ENCODE assay signal across 24 cellular contexts in the genomic region with DNA sequence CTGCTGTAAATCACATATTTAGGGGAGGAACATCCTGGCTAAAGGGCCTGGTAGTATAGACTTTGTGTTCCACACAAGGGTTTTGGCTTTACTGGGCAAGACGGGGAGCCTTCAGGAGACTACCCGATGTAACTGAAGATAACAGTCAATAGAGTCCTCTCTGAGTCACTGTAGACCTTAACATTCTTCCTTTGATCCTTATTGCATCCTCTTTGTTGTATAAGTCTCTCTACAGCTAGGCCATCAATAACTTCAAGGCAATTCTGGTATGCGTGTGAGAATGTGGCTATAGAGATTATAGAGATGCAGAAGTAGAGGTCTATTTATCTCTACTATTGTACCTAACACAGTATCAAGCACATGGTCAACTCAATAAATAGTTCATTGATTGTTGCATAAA.
A peak's percentile ranks its signal among the peaks of the same experiment; 100 is the strongest.
DNase-seq lines count a peak whose midpoint lies in the region; ATAC-seq, FAIRE-seq and TF ChIP-seq lines count a peak whose summit lies in the region.
"Had no signal": no experiment of that assay in that cellular context is flagged by ENCODE, and none has a peak within 500 bp of the region (broad histone marks: within the 10 kb centered on the region; RNA-seq: fewer than 3 reads in every experiment).

No MANE protein-coding gene starts in this region.

- 13% methylated on average over 3 of the region's 3 CpGs for WGBS in HepG2 (ENCODE audit: low lambda C conversion rate)
- 96% methylated on average over 3 of the region's 3 CpGs for WGBS in right lobe of liver (ENCODE audit: insufficient coverage, low coverage, low lambda C conversion rate, missing lambda C conversion rate)

- H3K4me3 Mint-ChIP-seq in mesothelial cell of epicardium (no peak overlapping the region), Calu3 (ENCODE audit: low read depth, unreplicated experiment) (no peak overlapping the region)
- no peak overlapping the region for H3K4me3 Mint-ChIP-seq in activated CD4-positive, alpha-beta T cell treated with anti-CD3 and anti-CD28 coated beads for 36 hours
- H3K4me3 Mint-ChIP-seq: CD14-positive monocyte; CD4-positive, alpha-beta T cell; CD8-positive, alpha-beta memory T cell; HFFc6 had no signal

- DNase-seq in HepG2 (ENCODE audit: low spot score), result peak; percentile 87
- no peak for DNase-seq in right lobe of liver
- peak; percentile 29 for DNase-seq in HT-29 (ENCODE audit: low spot score)
- DNase-seq in mesothelial cell of epicardium (ENCODE audit: low spot score in 2 of 2, unreplicated experiment in 2 of 2), result no peak
- no peak for DNase-seq in Calu3
- no peak for DNase-seq in activated CD4-positive, alpha-beta T cell treated with anti-CD3 and anti-CD28 coated beads for 36 hours
- DNase-seq: 8988T; ACHN; AML-193; BE2C; CD4-positive, alpha-beta T cell; CD8-positive, alpha-beta memory T cell; DMS153; DMS79 treated with DMSO at 0.1 percent for 48 hours; GF-D8; GOT3; HFFc6 had no signal

- CTCF ChIA-PET in HepG2 (lab: Yijun Ruan, JAX; ENCODE audit: low intra/inter-chr PET ratio, low total read pairs) (no interaction called here), Calu3 (lab: Charles Lee) (interaction anchor here (2.7 kb wide), 1 partner anchor 22 kb away, joined by 23 read pairs; no protein-coding TSS in a partner anchor)
- CTCF ChIA-PET in activated CD4-positive, alpha-beta T cell treated with anti-CD3 and anti-CD28 coated beads for 36 hours (lab: Charles Lee), result no interaction called here

- H3K27me3 Mint-ChIP-seq in mesothelial cell of epicardium (ENCODE audit: low read depth) (no peaks in the 10 kb centered on the region), Calu3 (ENCODE audit: unreplicated experiment) (no peaks in the 10 kb centered on the region)
- no peaks in the 10 kb centered on the region for H3K27me3 Mint-ChIP-seq in activated CD4-positive, alpha-beta T cell treated with anti-CD3 and anti-CD28 coated beads for 36 hours
- H3K27me3 Mint-ChIP-seq: CD4-positive, alpha-beta T cell had no signal

- H3K4me1 ChIP-seq in HepG2 (ENCODE audit: insufficient read depth, low read length) (peaks cover 56% of the 10 kb centered on the region), right lobe of liver (peaks cover 0 to 23% (median 8%) of the 10 kb centered on the region in 4 donors)
- H3K4me1 ChIP-seq: A549, BE2C, HAP-1 had no signal

- in situ Hi-C loops in HepG2 (cut with HindIII; ENCODE audit: extremely low pct_ligation_motif_present, low pct_unique_long_range_greater_than_20kb), result no loop called here

- no peaks in the 10 kb centered on the region for H3K79me2 ChIP-seq in HepG2 (ENCODE audit: insufficient read depth, low read length)

- H3K27ac Mint-ChIP-seq in mesothelial cell of epicardium, result peak overlapping the region; percentile 76
- no peak overlapping the region for H3K27ac Mint-ChIP-seq in Calu3 (ENCODE audit: unreplicated experiment)
- H3K27ac Mint-ChIP-seq in activated CD4-positive, alpha-beta T cell treated with anti-CD3 and anti-CD28 coated beads for 36 hours, result no peak overlapping the region
- H3K27ac Mint-ChIP-seq: CD14-positive monocyte; CD4-positive, alpha-beta T cell; CD8-positive, alpha-beta memory T cell; HFFc6 had no signal

- H3K4me3 ChIP-seq in HepG2 (replicated peaks in 1 of 3; ENCODE audit: insufficient read depth in 1 of 3, low read depth in 2 of 3, low read length in 3 of 3) (no peak overlapping the region), right lobe of liver (no peak overlapping the region)
- H3K4me3 ChIP-seq: A549; BLaER1 treated with 17β-estradiol and CSF1 and Interleukin-3, amounts not matched to agents 10 nM and 100 nM; HAP-1 had no signal

- H3K36me3 Mint-ChIP-seq in mesothelial cell of epicardium (no peaks in the 10 kb centered on the region), Calu3 (ENCODE audit: insufficient read depth, unreplicated experiment) (peaks cover 6% of the 10 kb centered on the region)
- no peaks in the 10 kb centered on the region for H3K36me3 Mint-ChIP-seq in activated CD4-positive, alpha-beta T cell treated with anti-CD3 and anti-CD28 coated beads for 36 hours (ENCODE audit: low read depth)
- H3K36me3 Mint-ChIP-seq: CD14-positive monocyte; CD8-positive, alpha-beta memory T cell had no signal

- TF ChIP-seq CTCF in HepG2 (CRISPR knock-in tag; IDR thresholded peaks at IDR 0.05) (no peak), right lobe of liver (IDR thresholded peaks at IDR 0.05) (no peak), mesothelial cell of epicardium (IDR thresholded peaks at IDR 0.05; ENCODE audit: unreplicated experiment) (no peak), Calu3 (IDR thresholded peaks at IDR 0.05; ENCODE audit: unreplicated experiment) (no peak)

- TF ChIP-seq EP300 in HepG2 (IDR thresholded peaks at IDR 0.05; ENCODE audit: low read depth in 2 of 2, low read length in 2 of 2) (peak; percentile 38 to 91; a peak in 3 of 4 replicates), HepG2 (CRISPR knock-in tag; IDR thresholded peaks at IDR 0.05; ENCODE audit: borderline replicate concordance) (peak; percentile 91)

- FAIRE-seq in HepG2 (lab: Jason Lieb, UNC), result no peak
- FAIRE-seq: A549, GM12891, GM18507, H54 had no signal

- H4K20me1 ChIP-seq in HepG2 (ENCODE audit: insufficient read depth, low read length), result no peaks in the 10 kb centered on the region
- H4K20me1 ChIP-seq: BLaER1 treated with 17β-estradiol and CSF1 and Interleukin-3, amounts not matched to agents 10 nM and 100 nM had no signal

- ATAC-seq in HepG2, result peak; percentile 19
- no peak for ATAC-seq in right lobe of liver
- no peak for ATAC-seq in activated CD4-positive, alpha-beta T cell treated with anti-CD3 and anti-CD28 coated beads for 36 hours
- ATAC-seq: A549 had no signal

- H3K9me3 Mint-ChIP-seq in mesothelial cell of epicardium (peaks cover 3% of the 10 kb centered on the region), Calu3 (ENCODE audit: low read depth, unreplicated experiment) (peaks cover 2% of the 10 kb centered on the region)
- no peaks in the 10 kb centered on the region for H3K9me3 Mint-ChIP-seq in activated CD4-positive, alpha-beta T cell treated with anti-CD3 and anti-CD28 coated beads for 36 hours (ENCODE audit: low read depth)
- H3K9me3 Mint-ChIP-seq: CD4-positive, alpha-beta T cell had no signal

- no TSS peak for BruUV-seq in HepG2 (replicated peaks; lab: Mats Ljungman, UMichigan)
- BruUV-seq in Calu3 (replicated peaks; lab: Mats Ljungman, UMichigan), result no TSS peak

- H3K36me3 ChIP-seq in HepG2 (replicated peaks in 1 of 2; ENCODE audit: control insufficient read depth in 1 of 2, insufficient read depth in 2 of 2, low read length in 2 of 2), result no peaks in the 10 kb centered on the region
- no peaks in the 10 kb centered on the region for H3K36me3 ChIP-seq in right lobe of liver
- H3K36me3 ChIP-seq: BE2C; BLaER1 treated with 17β-estradiol and CSF1 and Interleukin-3, amounts not matched to agents 10 nM and 100 nM; HAP-1 had no signal

- no peaks in the 10 kb centered on the region for H3K27me3 ChIP-seq in HepG2 (ENCODE audit: control insufficient read depth in 1 of 2, insufficient read depth in 2 of 2, low read length in 2 of 2)
- no peaks in the 10 kb centered on the region for H3K27me3 ChIP-seq in right lobe of liver
- H3K27me3 ChIP-seq: BE2C; BLaER1 treated with 17β-estradiol and CSF1 and Interleukin-3, amounts not matched to agents 10 nM and 100 nM had no signal

- peaks cover 40% of the 10 kb centered on the region for H3K4me1 Mint-ChIP-seq in mesothelial cell of epicardium
- H3K4me1 Mint-ChIP-seq in Calu3 (ENCODE audit: low read depth, unreplicated experiment), result peaks cover 44% of the 10 kb centered on the region
- no peaks in the 10 kb centered on the region for H3K4me1 Mint-ChIP-seq in activated CD4-positive, alpha-beta T cell treated with anti-CD3 and anti-CD28 coated beads for 36 hours
- H3K4me1 Mint-ChIP-seq: CD14-positive monocyte had no signal

- no peak overlapping the region for H2AFZ ChIP-seq in HepG2 (ENCODE audit: low read length)

- H3K4me2 ChIP-seq in HepG2 (ENCODE audit: low read depth, low read length), result no peak overlapping the region
- H3K4me2 ChIP-seq: A549 had no signal

- intact Hi-C loops in HepG2 (cut with micrococcal nuclease; ENCODE audit: unreplicated experiment) (no loop called here), right lobe of liver (cut with DNase I) (no loop called here), Calu3 (cut with micrococcal nuclease; ENCODE audit: unreplicated experiment) (no loop called here)
- intact Hi-C loops in activated CD4-positive, alpha-beta T cell treated with anti-CD3 and anti-CD28 coated beads for 36 hours (cut with DNase I, micrococcal nuclease), result no loop called here

- H3K9me3 ChIP-seq in HepG2 (ENCODE audit: low read length), result no peaks in the 10 kb centered on the region
- no peaks in the 10 kb centered on the region for H3K9me3 ChIP-seq in right lobe of liver
- H3K9me3 ChIP-seq: A549; BE2C; BLaER1 treated with 17β-estradiol and CSF1 and Interleukin-3, amounts not matched to agents 10 nM and 100 nM; HAP-1 had no signal

- POLR2A ChIA-PET in HepG2 (lab: Yijun Ruan, JAX), result interaction anchor here (1.1 kb wide), 1 partner anchor 8 kb away, joined by 3 read pairs; no protein-coding TSS in a partner anchor
- POLR2A ChIA-PET in activated CD4-positive, alpha-beta T cell treated with anti-CD3 and anti-CD28 coated beads for 36 hours (lab: Charles Lee), result no interaction called here

- TF ChIP-seq POLR2A in HepG2 (IDR thresholded peaks at IDR 0.05; ENCODE audit: insufficient read depth in 1 of 2, low read depth in 2 of 2, low read length in 2 of 2), result no peak
- TF ChIP-seq POLR2A in right lobe of liver (IDR thresholded peaks at IDR 0.05), result no peak

- no peak overlapping the region for H3K9ac ChIP-seq in HepG2 (ENCODE audit: insufficient read depth, low read depth, low read length)
- H3K9ac ChIP-seq: BLaER1 treated with 17β-estradiol and CSF1 and Interleukin-3, amounts not matched to agents 10 nM and 100 nM had no signal

- H3K27ac ChIP-seq in HepG2 (ENCODE audit: extremely low read length, insufficient read depth, low read length) (no peak overlapping the region), right lobe of liver (no peak overlapping the region)
- H3K27ac ChIP-seq: A549; BLaER1 treated with 17β-estradiol and CSF1 and Interleukin-3, amounts not matched to agents 10 nM and 100 nM had no signal

- no peak for TF ChIP-seq RAD21 in HepG2 (CRISPR knock-in tag; IDR thresholded peaks at IDR 0.05)

TF ChIP-seq in HepG2, 621 proteins besides CTCF, POLR2A, EP300 and RAD21 (continues in another document):
- TF ChIP-seq ZNF326 (CRISPR knock-in tag; IDR thresholded peaks at IDR 0.05; ENCODE audit: borderline replicate concordance), result no peak
- peak; percentile 15; the same call in 1 of the 2 replicates for TF ChIP-seq TBX3 (IDR thresholded peaks at IDR 0.05; ENCODE audit: borderline replicate concordance)
- TF ChIP-seq MBD4 (IDR thresholded peaks at IDR 0.05; ENCODE audit: borderline replicate concordance, low read length), result 0 out of 2 replicates have a peak, but pooled peaks have one; percentile 32
- TF ChIP-seq ZNF160 (CRISPR knock-in tag; IDR thresholded peaks at IDR 0.05), result no peak

Comparison
In these comparisons a context has a peak if more than half of its experiments do, and no peak if none do; other contexts are left out.
1. DNase-seq: peak in HepG2 (single experiment) and HT-29 (single experiment); none in right lobe of liver (0 of 3), mesothelial cell of epicardium (0 of 2), Calu3 (single experiment) and activated CD4-positive, alpha-beta T cell treated with anti-CD3 and anti-CD28 coated beads for 36 hours (single experiment).